In genomic region chr10:64011871-64012714, GRCh38 we compare ENCODE assay signal across 1 cellular context.
TF ChIP-seq lines count a peak whose summit lies in the region.

No MANE protein-coding gene starts in this region.

TF ChIP-seq in WTC11, 78 proteins besides CTCF, POLR2A, EP300 and RAD21 (continued from another document):
- TF ChIP-seq STAT6 (CRISPR knock-in tag; conservative IDR thresholded peaks at IDR 0.05; ENCODE audit: low read depth) (no peak), SOX15 (CRISPR knock-in tag; IDR thresholded peaks at IDR 0.05) (no peak), ZNF281 (CRISPR knock-in tag; IDR thresholded peaks at IDR 0.05) (no peak), ATF2 (CRISPR knock-in tag; IDR thresholded peaks at IDR 0.05; ENCODE audit: borderline replicate concordance, low read depth) (no peak), ZNF138 (CRISPR knock-in tag; conservative IDR thresholded peaks at IDR 0.05) (no peak)
TF ChIP-seq in WTC11: peak in this region for 0.
